In the genomic region with DNA sequence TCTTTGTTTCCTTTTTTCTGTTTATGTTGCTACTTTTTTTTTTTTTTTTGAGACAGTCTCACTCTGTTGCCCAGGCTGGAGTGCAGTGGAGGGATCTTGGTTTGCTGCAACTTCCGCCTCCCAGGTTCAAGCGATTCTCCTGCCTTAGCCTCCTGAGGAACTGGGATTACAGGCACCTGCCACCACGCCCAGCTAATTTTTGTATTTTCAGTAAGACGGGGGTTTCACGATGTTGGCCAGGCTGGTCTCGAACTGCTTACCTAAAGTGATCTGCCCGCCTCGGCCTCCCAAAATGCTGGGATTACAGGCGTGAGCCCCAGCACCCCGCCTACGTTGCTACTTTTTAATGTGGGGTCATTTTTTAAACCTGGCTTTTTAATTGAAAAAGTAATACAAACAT, we compare ENCODE assay signal across 8 cellular contexts. TPM values are rescaled to one million over a fixed set of nuclear protein-coding genes. Genes with fewer than 3 reads are reported as not detected.
A peak's percentile ranks its signal among the peaks of the same experiment; 100 is the strongest.
DNase-seq lines count a peak whose midpoint lies in the region; ATAC-seq and TF ChIP-seq lines count a peak whose summit lies in the region.
"Not testable (repeated sequence)": the region's sequence is repeated elsewhere in the genome, so short reads cannot be mapped to it uniquely, and the experiment has no call there.

No MANE protein-coding gene starts in this region.

- H3K4me1 ChIP-seq in HAP-1 = peaks cover 12% of the 10 kb centered on the region
- not testable (repeated sequence) for H3K4me1 ChIP-seq in ectodermal cell (ENCODE audit: control insufficient read depth, insufficient read depth, low read length); iPS-18a (ENCODE audit: control insufficient read depth, low read depth, low read length)

- H3K4me1 Mint-ChIP-seq in activated naive CD4-positive, alpha-beta T cell treated with anti-CD3 and anti-CD28 coated beads, Interleukin-2, amount 10 ng/mL, durations not matched to agents 7 days and 5 days = peaks cover 53% of the 10 kb centered on the region
- peaks cover 34% of the 10 kb centered on the region for H3K4me1 Mint-ChIP-seq in nephron progenitor cell

- not testable (repeated sequence) for TF ChIP-seq CTCF in AG04450 (IDR thresholded peaks at IDR 0.05; ENCODE audit: low read depth, low read length); RWPE1 (conservative IDR thresholded peaks at IDR 0.05; ENCODE audit: low read depth); nephron progenitor cell (IDR thresholded peaks at IDR 0.05)

- POLR2A ChIA-PET in AG04450 (lab: Yijun Ruan, JAX) = interaction anchor here (0.7 to 1.4 kb wide), 2 partner anchors 41 to 118 kb away, joined by 3 to 9 read pairs; partner anchors contain the start of gene PDCD1LG2
- POLR2A ChIA-PET in RWPE1 (lab: Yijun Ruan, JAX; ENCODE audit: low non-redundant PET) = not testable (repeated sequence)

- WGBS in ectodermal cell, 2 experiments = 85 to 91% methylated on average over 11 of the region's 11 CpGs

- not testable (repeated sequence) for H3K27me3 Mint-ChIP-seq in activated naive CD4-positive, alpha-beta T cell treated with anti-CD3 and anti-CD28 coated beads, Interleukin-2, amount 10 ng/mL, durations not matched to agents 7 days and 5 days; nephron progenitor cell (ENCODE audit: low read depth, poor library complexity)

- not testable (repeated sequence) for H3K36me3 ChIP-seq in HAP-1 (replicated peaks); ectodermal cell (ENCODE audit: control insufficient read depth, insufficient read depth, low read length); iPS-18a (ENCODE audit: control insufficient read depth, low read depth, low read length)

- not testable (repeated sequence) for ATAC-seq in stimulated activated naive CD8-positive, alpha-beta T cell treated with anti-CD3 and anti-CD28 coated beads, Interleukin-15, Interleukin-2, amounts not matched to agents 100 U/mL and 50 U/mL, for 24 hours

- not testable (repeated sequence) for DNase-seq in AG04450 (ENCODE audit: low read depth, low spot score); RWPE1 (ENCODE audit: low spot score); nephron progenitor cell
- DNase-seq in HAP-1 (ENCODE audit: low spot score in 2 of 2) = peak in 1 of 2 experiments; percentile 15
- DNase-seq in activated naive CD4-positive, alpha-beta T cell treated with anti-CD3 and anti-CD28 coated beads, Interleukin-2, amount 10 ng/mL, durations not matched to agents 7 days and 5 days = peak; percentile 25
- peak; percentile 35 for DNase-seq in stimulated activated naive CD8-positive, alpha-beta T cell treated with anti-CD3 and anti-CD28 coated beads, Interleukin-15, Interleukin-2, amounts not matched to agents 100 U/mL and 50 U/mL, for 24 hours

- H3K4me3 Mint-ChIP-seq in activated naive CD4-positive, alpha-beta T cell treated with anti-CD3 and anti-CD28 coated beads, Interleukin-2, amount 10 ng/mL, durations not matched to agents 7 days and 5 days = peak overlapping the region; percentile 94
- peak overlapping the region; percentile 97 for H3K4me3 Mint-ChIP-seq in nephron progenitor cell

- H3K27ac Mint-ChIP-seq in activated naive CD4-positive, alpha-beta T cell treated with anti-CD3 and anti-CD28 coated beads, Interleukin-2, amount 10 ng/mL, durations not matched to agents 7 days and 5 days = peak overlapping the region; percentile 100
- not testable (repeated sequence) for H3K27ac Mint-ChIP-seq in nephron progenitor cell

- CTCF ChIA-PET in AG04450 (lab: Charles Lee) = interaction anchor here (0.6 to 2.0 kb wide), 4 partner anchors 27 to 147 kb away, joined by 3 to 7 read pairs (median 4); no protein-coding TSS in a partner anchor
- CTCF ChIA-PET in RWPE1 (lab: Yijun Ruan, JAX) = not testable (repeated sequence)
- CTCF ChIA-PET in activated naive CD4-positive, alpha-beta T cell treated with anti-CD3 and anti-CD28 coated beads, Interleukin-2, amount 10 ng/mL, durations not matched to agents 7 days and 5 days (lab: Charles Lee) = interaction anchor here (0.7 to 2.4 kb wide), 4 partner anchors 27 to 206 kb away, joined by 3 to 9 read pairs (median 3); partner anchors contain the start of genes ERMP1 and PLGRKT

- in situ Hi-C loops in HAP-1 (cut with MboI; ENCODE audit: low sequenced_read_pairs) = not testable (repeated sequence)

- H3K9ac ChIP-seq in iPS-18a (ENCODE audit: low read length) = not testable (repeated sequence)

- H3K4me3 ChIP-seq in AG04450 (ENCODE audit: low read depth, low read length) (peak overlapping the region; percentile 85), HAP-1 (peak overlapping the region; percentile 81), ectodermal cell (ENCODE audit: insufficient read depth, low read depth, low read length) (peak overlapping the region; percentile 95), iPS-18a (ENCODE audit: low read length) (peak overlapping the region; percentile 90)

- H3K27ac ChIP-seq in AG04450 (ENCODE audit: low read depth, low read length) (peak overlapping the region; percentile 90), RWPE1 (peak overlapping the region; percentile 96)
- not testable (repeated sequence) for H3K27ac ChIP-seq in ectodermal cell (ENCODE audit: insufficient read depth, low read depth, low read length, poor library complexity, severe bottlenecking); iPS-18a (ENCODE audit: low read length)

- H3K9me3 Mint-ChIP-seq in activated naive CD4-positive, alpha-beta T cell treated with anti-CD3 and anti-CD28 coated beads, Interleukin-2, amount 10 ng/mL, durations not matched to agents 7 days and 5 days; nephron progenitor cell: not testable (repeated sequence)

- not testable (repeated sequence) for H3K9me3 ChIP-seq in AG04450 (ENCODE audit: control insufficient read depth, insufficient read depth, low read length); HAP-1; ectodermal cell (ENCODE audit: control insufficient read depth, low read length); iPS-18a (ENCODE audit: control insufficient read depth, low read depth, low read length)

- H3K27me3 ChIP-seq in AG04450 (ENCODE audit: control insufficient read depth, insufficient read depth, low read length); HAP-1 (ENCODE audit: low read depth); ectodermal cell (ENCODE audit: control insufficient read depth, insufficient read depth, low read length, poor library complexity, severe bottlenecking); iPS-18a (ENCODE audit: control insufficient read depth, insufficient read depth, low read length): not testable (repeated sequence)

- peaks cover 18% of the 10 kb centered on the region for H3K36me3 Mint-ChIP-seq in activated naive CD4-positive, alpha-beta T cell treated with anti-CD3 and anti-CD28 coated beads, Interleukin-2, amount 10 ng/mL, durations not matched to agents 7 days and 5 days
- H3K36me3 Mint-ChIP-seq in nephron progenitor cell (ENCODE audit: low read depth) = not testable (repeated sequence)

RNA-seq across cellular contexts. Expression of gene RIC1, which starts 1.2 kb away (rescaled TPM):
- polyA plus RNA-seq in AG04450 (2011; rRNA removed) = 60.6 and 65.4 TPM in 2 replicates
- polyA minus RNA-seq in AG04450 (2011; rRNA and poly(A)+ RNA removed) = 107 and 128 TPM in 2 replicates
- polyA plus RNA-seq in ectodermal cell (2013, experiment 1 of 4) = 18.6 TPM
- 18.7 TPM for polyA plus RNA-seq in ectodermal cell (2013, experiment 2 of 4)
- polyA plus RNA-seq in ectodermal cell (2013, experiment 3 of 4) = 13.2 TPM
- polyA plus RNA-seq in ectodermal cell (2013, experiment 4 of 4) = 15.6 TPM
